In the genomic region with DNA sequence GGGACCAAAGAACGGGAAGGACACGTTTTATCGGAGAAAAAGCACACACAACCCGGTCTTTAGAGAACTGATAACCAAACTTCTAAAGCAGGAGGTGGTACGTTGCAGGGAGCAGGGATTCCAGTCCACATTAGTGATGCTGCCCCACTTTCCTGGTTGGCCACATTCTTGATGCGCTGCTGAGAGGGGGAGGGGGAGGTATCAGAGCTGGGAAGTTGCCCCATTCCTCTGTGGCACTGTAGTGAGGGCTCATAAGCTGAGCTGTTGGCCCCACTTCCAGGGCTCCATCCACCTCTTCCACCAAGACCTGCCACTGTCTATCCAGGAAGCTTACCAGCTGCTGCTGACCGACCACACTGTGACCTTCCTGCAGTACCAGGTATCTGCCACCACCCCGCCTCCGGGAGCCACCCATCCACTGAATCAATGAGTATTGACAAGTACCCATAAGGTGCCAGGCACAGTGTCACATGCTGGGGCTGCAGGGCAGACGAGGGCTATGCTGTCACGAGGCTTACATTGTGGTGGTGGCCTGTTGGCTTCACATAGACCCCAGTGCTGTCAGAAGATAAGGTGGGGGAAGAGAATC, we compare ENCODE assay signal across 1 cellular context.
TF ChIP-seq lines count a peak whose summit lies in the region.

No MANE protein-coding gene starts in this region.

TF ChIP-seq in K562, 482 proteins besides CTCF, POLR2A, EP300 and RAD21:
- TF ChIP-seq TCFL5 (CRISPR knock-in tag; conservative IDR thresholded peaks at IDR 0.05) = no peak
- TF ChIP-seq CBFA2T3 (IDR thresholded peaks at IDR 0.05) = peak; percentile 7; the same call in 1 of the 2 replicates
TF ChIP-seq in K562: peak in this region for 1.
